25 cellular contexts compared by ENCODE assay signal in the genomic region with DNA sequence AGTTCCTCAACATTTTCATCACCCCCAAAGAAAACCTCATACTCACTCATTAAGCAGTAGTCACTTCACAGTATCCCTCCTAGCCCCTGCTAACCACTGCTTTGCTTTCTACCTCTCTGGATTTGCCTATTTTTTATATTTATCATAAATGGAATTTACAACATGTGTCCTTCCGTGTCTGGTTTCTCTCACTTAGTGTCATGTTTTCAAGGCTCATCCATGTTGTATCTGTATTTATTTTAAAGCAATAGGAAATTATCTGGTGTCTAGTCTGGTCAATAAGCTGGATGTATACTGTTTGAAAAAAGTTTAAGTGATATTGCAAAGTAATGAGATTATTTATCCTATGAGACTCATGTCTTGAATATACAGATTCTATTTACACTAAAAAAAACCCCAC.
"Had no signal": no experiment of that assay in that cellular context is flagged by ENCODE, and none has a peak within 500 bp of the region (broad histone marks: within the 10 kb centered on the region; RNA-seq: fewer than 3 reads in every experiment).

No MANE protein-coding gene starts in this region.

- H3K4me3 ChIP-seq: esophagus muscularis mucosa, left ventricle myocardium inferior, mucosa of descending colon, prostate gland, right atrium auricular region, skin epidermis, suprapubic skin, transverse colon, vagina had no signal

- H3K27me3 ChIP-seq: esophagus muscularis mucosa, right atrium auricular region, suprapubic skin, transverse colon, vagina had no signal

- H3K36me3 ChIP-seq: esophagus muscularis mucosa, left ventricle myocardium inferior, prostate gland, right atrium auricular region, suprapubic skin, transverse colon, vagina had no signal

- H3K4me1 ChIP-seq: left ventricle myocardium inferior, prostate gland, transverse colon, vagina had no signal

- H3K27ac ChIP-seq: esophagus muscularis mucosa, left ventricle myocardium inferior, prostate gland, right atrium auricular region, skin epidermis, suprapubic skin, transverse colon, vagina, VCaP had no signal

- H3K9me3 Mint-ChIP-seq: dendritic cell treated with granulocyte-macrophage colony-stimulating factor and Interleukin-4, amounts not matched to agents 40 ng/mL and 50 ng/mL, for 4 days; immature natural killer cell; memory B cell; naive B cell; neural crest cell; stimulated activated naive CD8-positive, alpha-beta T cell treated with anti-CD3 and anti-CD28 coated beads, Interleukin-15, amount 100 ng/mL, for 72 hours had no signal

- DNase-seq: activated CD4-positive, alpha-beta T cell treated with anti-CD3 and anti-CD28 coated beads, Interleukin-2, amount 50 U/mL, for 1 hour; activated CD4-positive, CD25-positive, alpha-beta regulatory T cell treated with anti-CD3 and anti-CD28 coated beads, Interleukin-2, amount 50 U/mL, for 72 hours; activated CD8-positive, alpha-beta memory T cell treated with anti-CD3 and anti-CD28 coated beads, Interleukin-2, amount 50 U/mL, for 48 hours; activated effector memory CD4-positive, alpha-beta T cell treated with Interleukin-2 at 50 U/mL for 16 hours; activated naive CD4-positive, alpha-beta T cell treated with anti-CD3 and anti-CD28 coated beads, Interleukin-2, amount 50 U/mL, for 16 hours; activated T-cell treated with anti-CD3 and anti-CD28 coated beads, Interleukin-2, amount 50 U/mL, for 48 hours; effector memory CD4-positive, alpha-beta T cell; immature natural killer cell; kidney glomerular epithelial cell; left ventricle myocardium inferior; mucosa of descending colon; naive B cell; stimulated activated CD4-positive, alpha-beta T cell treated with anti-CD3 and anti-CD28 coated beads, Interleukin-4, amount 100 ng/mL, for 1 hour; stimulated activated naive CD8-positive, alpha-beta T cell treated with anti-CD3 and anti-CD28 coated beads, Interleukin-15, amount 100 ng/mL, for 72 hours; transverse colon had no signal

- H3K27ac Mint-ChIP-seq: dendritic cell treated with granulocyte-macrophage colony-stimulating factor and Interleukin-4, amounts not matched to agents 40 ng/mL and 50 ng/mL, for 4 days; immature natural killer cell; memory B cell had no signal

- H3K36me3 Mint-ChIP-seq: immature natural killer cell, memory B cell, naive B cell had no signal

- H3K4me3 Mint-ChIP-seq: dendritic cell treated with granulocyte-macrophage colony-stimulating factor and Interleukin-4, amounts not matched to agents 40 ng/mL and 50 ng/mL, for 4 days; immature natural killer cell; memory B cell; naive B cell; neural crest cell; stimulated activated naive CD8-positive, alpha-beta T cell treated with anti-CD3 and anti-CD28 coated beads, Interleukin-15, amount 100 ng/mL, for 72 hours had no signal

- H3K27me3 Mint-ChIP-seq: dendritic cell treated with granulocyte-macrophage colony-stimulating factor and Interleukin-4, amounts not matched to agents 40 ng/mL and 50 ng/mL, for 4 days; memory B cell; naive B cell; stimulated activated naive CD8-positive, alpha-beta T cell treated with anti-CD3 and anti-CD28 coated beads, Interleukin-15, amount 100 ng/mL, for 72 hours had no signal

- H3K9me3 ChIP-seq: esophagus muscularis mucosa, left ventricle myocardium inferior, mucosa of descending colon, prostate gland, right atrium auricular region, suprapubic skin, transverse colon, vagina had no signal
